8 cellular contexts compared by ENCODE assay signal in the genomic region with DNA sequence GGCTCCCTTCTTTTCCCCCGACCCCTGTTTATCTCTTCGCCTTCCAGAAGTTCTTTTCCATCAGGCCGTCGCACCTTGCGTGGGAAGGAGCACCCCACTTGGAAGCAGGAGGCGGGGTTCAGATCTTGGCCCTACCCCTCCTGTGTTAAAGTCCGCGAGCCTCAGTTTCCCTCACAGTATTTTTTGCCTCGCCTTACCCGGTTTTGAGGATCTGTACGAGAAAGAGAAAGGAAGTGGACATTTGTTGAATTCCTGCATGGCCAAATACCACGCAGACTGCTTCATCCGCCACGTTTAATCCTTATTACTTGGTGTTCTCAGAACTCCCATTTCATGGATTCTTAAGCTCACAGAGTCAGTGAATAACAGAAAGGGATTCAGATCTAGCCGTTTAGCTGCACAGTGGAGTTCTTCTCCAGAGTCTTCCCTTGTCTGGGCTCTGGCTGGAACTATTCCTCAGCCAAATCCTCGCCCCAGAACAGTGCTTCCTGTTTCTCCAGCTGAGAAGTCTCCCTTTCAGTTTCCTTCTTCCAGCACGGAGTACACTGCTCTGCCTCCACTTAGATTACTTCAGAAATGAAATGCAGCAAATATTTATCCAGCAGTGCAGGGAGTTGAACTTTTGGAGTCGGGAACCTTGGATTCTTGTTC. TPM values are rescaled to one million over a fixed set of nuclear protein-coding genes. Genes with fewer than 3 reads are reported as not detected.
A peak's percentile ranks its signal among the peaks of the same experiment; 100 is the strongest.
DNase-seq lines count a peak whose midpoint lies in the region; ATAC-seq and TF ChIP-seq lines count a peak whose summit lies in the region.

No MANE protein-coding gene starts in this region.

- H3K27ac ChIP-seq in Peyer's patch (peak overlapping the region; percentile 93 to 99 (median 97)), epithelial cell of prostate (peak overlapping the region; percentile 67)

- ATAC-seq in naive B cell (ENCODE audit: low read depth in 2 of 2) (no peak), GM21825 (IDR thresholded peaks at IDR 0.05; ENCODE audit: unreplicated experiment) (no peak)

- DNase-seq in SIG-M5 treated with dmso at 0.1 percent for 504 hours (lab: John Stamatoyannopoulos, UW; ENCODE audit: unreplicated experiment) (peak; percentile 70), SIG-M5 (lab: John Stamatoyannopoulos, UW) (no peak), Peyer's patch (peak in 1 of 3 donors; percentile 35), epithelial cell of prostate (ENCODE audit: low read depth, low spot score) (no peak), naive B cell (peak; percentile 25), AG08396 (ENCODE audit: low spot score) (no peak), NCI-H2171 (lab: John Stamatoyannopoulos, UW) (no peak)

- no peak for TF ChIP-seq CTCF in Peyer's patch (IDR thresholded peaks at IDR 0.05)

- H3K27me3 Mint-ChIP-seq in naive B cell: no peaks in the 10 kb centered on the region

- H3K9me3 ChIP-seq in Peyer's patch: no peaks in the 10 kb centered on the region

- H3K4me3 ChIP-seq in Peyer's patch: peak overlapping the region; percentile 69 to 86 (median 78)

- H3K27ac Mint-ChIP-seq in naive B cell: peak overlapping the region; percentile 81 to 96 (median 94)

- H3K36me3 ChIP-seq in Peyer's patch: peaks cover 0 to 16% (median 0%) of the 10 kb centered on the region in 3 donors

- peaks cover 0 to 27% (median 5%) of the 10 kb centered on the region in 4 donors for H3K4me1 ChIP-seq in Peyer's patch

- no peaks in the 10 kb centered on the region for H3K9me3 Mint-ChIP-seq in naive B cell

- no peak for TF ChIP-seq POLR2A in Peyer's patch (IDR thresholded peaks at IDR 0.05)

- H3K4me1 Mint-ChIP-seq in naive B cell: peaks cover 15 to 21% (median 16%) of the 10 kb centered on the region in 3 donors

- H3K36me3 Mint-ChIP-seq in naive B cell: peaks cover 0 to 4% of the 10 kb centered on the region in 2 donors

- H3K4me3 Mint-ChIP-seq in naive B cell: peak overlapping the region; percentile 87 to 98 (median 92)

- H3K27me3 ChIP-seq in Peyer's patch: no peaks in the 10 kb centered on the region

RNA-seq across cellular contexts. Expression of gene TMEM219, which starts 0.6 kb away (rescaled TPM):
- total RNA-seq in Peyer's patch: 100 to 1,000 TPM; 103 to 201 (median 170) TPM
- polyA plus RNA-seq in naive B cell (ENCODE audit: low read depth in 6 of 6): 100 to 1,000 TPM; 181 to 222 (median 186) TPM

RNA-seq across cellular contexts. Expression of gene TAOK2, which starts 11.2 kb away (rescaled TPM):
- 100 to 1,000 TPM in 1 of 4 donors, 10 to 100 TPM in 3; 78.1 to 123 (median 90.9) TPM for total RNA-seq in Peyer's patch
- polyA plus RNA-seq in naive B cell (ENCODE audit: low read depth in 6 of 6): 1 to 10 TPM; 2.3 to 8.5 (median 3.4) TPM

RNA-seq across cellular contexts. Expression of gene HIRIP3, which starts 32.9 kb away (rescaled TPM):
- total RNA-seq in Peyer's patch: 10 to 100 TPM in 3 of 4 donors, 1 to 10 TPM in 1; 5.8 to 15.1 (median 13.1) TPM
- polyA plus RNA-seq in naive B cell (ENCODE audit: low read depth in 6 of 6): 10 to 100 TPM; 10.7 to 21.8 (median 13.3) TPM

RNA-seq across cellular contexts. Expression of gene INO80E, which starts 33.6 kb away (rescaled TPM):
- total RNA-seq in Peyer's patch: 10 to 100 TPM; 46.6 to 85.8 (median 75.9) TPM
- 1 to 10 TPM; 2.1 to 8.7 (median 6.9) TPM for polyA plus RNA-seq in naive B cell (ENCODE audit: low read depth in 6 of 6)

RNA-seq across cellular contexts. Expression of gene KCTD13, which starts 36.4 kb away (rescaled TPM):
- total RNA-seq in Peyer's patch: 10 to 100 TPM; 38.8 to 98.1 (median 48.7) TPM
- polyA plus RNA-seq in naive B cell (ENCODE audit: low read depth in 6 of 6): 10 to 100 TPM in 3 of 6 donors, 1 to 10 TPM in 3; 7.4 to 19.0 (median 10.4) TPM

Comparison
In these comparisons a context has a peak if more than half of its experiments do, and no peak if none do; other contexts are left out.
1. DNase-seq: peak in SIG-M5 treated with dmso at 0.1 percent for 504 hours (single experiment) and naive B cell (single experiment); none in SIG-M5 (single experiment), epithelial cell of prostate (single experiment), AG08396 (single experiment) and NCI-H2171 (single experiment).